In genomic region chr1:53220962-53221286, GRCh38 we compare ENCODE assay signal across 1 cellular context.
TF ChIP-seq lines count a peak whose summit lies in the region.

No MANE protein-coding gene starts in this region.

TF ChIP-seq in WTC11, 78 proteins besides CTCF, POLR2A, EP300 and RAD21 (continued from another document):
- TF ChIP-seq PREB (CRISPR knock-in tag; IDR thresholded peaks at IDR 0.05; ENCODE audit: borderline replicate concordance): no peak
- no peak for TF ChIP-seq IRF2 (CRISPR knock-in tag; IDR thresholded peaks at IDR 0.05; ENCODE audit: borderline replicate concordance, low read depth)
- TF ChIP-seq ZNF396 (CRISPR knock-in tag; IDR thresholded peaks at IDR 0.05; ENCODE audit: borderline replicate concordance): no peak
- no peak for TF ChIP-seq RORB (CRISPR knock-in tag; IDR thresholded peaks at IDR 0.05)
- no peak for TF ChIP-seq GABPB1 (CRISPR knock-in tag; IDR thresholded peaks at IDR 0.05)
- TF ChIP-seq, protein P1, sequence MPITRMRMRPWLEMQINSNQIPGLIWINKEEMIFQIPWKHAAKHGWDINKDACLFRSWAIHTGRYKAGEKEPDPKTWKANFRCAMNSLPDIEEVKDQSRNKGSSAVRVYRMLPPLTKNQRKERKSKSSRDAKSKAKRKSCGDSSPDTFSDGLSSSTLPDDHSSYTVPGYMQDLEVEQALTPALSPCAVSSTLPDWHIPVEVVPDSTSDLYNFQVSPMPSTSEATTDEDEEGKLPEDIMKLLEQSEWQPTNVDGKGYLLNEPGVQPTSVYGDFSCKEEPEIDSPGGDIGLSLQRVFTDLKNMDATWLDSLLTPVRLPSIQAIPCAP (CRISPR knock-in tag; IDR thresholded peaks at IDR 0.05): no peak
